ENCODE assay signal across 16 cellular contexts in the genomic region with DNA sequence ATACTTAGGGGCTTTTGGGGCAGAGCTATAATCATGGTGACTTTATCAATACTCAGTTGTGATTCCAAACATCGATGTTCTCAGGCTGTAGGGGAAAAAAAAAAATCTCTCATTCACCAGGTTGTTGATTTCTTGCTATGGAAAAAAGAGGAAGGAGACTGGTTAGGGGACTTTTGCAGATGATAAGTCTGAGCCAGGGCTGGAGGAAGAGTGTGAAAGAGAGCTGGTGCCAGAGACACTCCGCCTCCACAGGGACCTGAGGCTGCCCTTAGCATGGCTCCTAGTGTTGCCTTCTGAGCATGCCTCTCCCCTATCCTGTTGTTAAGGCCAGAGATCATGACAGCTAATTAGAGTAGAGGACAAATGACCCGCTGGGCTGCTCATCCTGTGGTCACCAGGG. TPM values are rescaled to one million over a fixed set of nuclear protein-coding genes. Genes with fewer than 3 reads are reported as not detected.
DNase-seq lines count a peak whose midpoint lies in the region; ATAC-seq and TF ChIP-seq lines count a peak whose summit lies in the region.
"Had no signal": no experiment of that assay in that cellular context is flagged by ENCODE, and none has a peak within 500 bp of the region (broad histone marks: within the 10 kb centered on the region; RNA-seq: fewer than 3 reads in every experiment).

No MANE protein-coding gene starts in this region.

- H3K4me3 Mint-ChIP-seq in neural progenitor cell: no peak overlapping the region

- H3K4me1 ChIP-seq in PC-9 (replicated peaks; ENCODE audit: insufficient read depth): peaks cover 49% of the 10 kb centered on the region
- peaks cover 24 to 72% of the 10 kb centered on the region in 2 donors for H3K4me1 ChIP-seq in left lung
- H3K4me1 ChIP-seq in upper lobe of right lung: peaks cover 40% of the 10 kb centered on the region
- no peaks in the 10 kb centered on the region for H3K4me1 ChIP-seq in prostate gland (replicated peaks)
- H3K4me1 ChIP-seq in neural progenitor cell: peaks cover 6% of the 10 kb centered on the region
- peaks cover 4% of the 10 kb centered on the region; the same call in 1 of the 2 replicates for H3K4me1 ChIP-seq in PC-3 (ENCODE audit: insufficient read depth, low read length)

- H3K27ac ChIP-seq in PC-9 (no peak overlapping the region), left lung (peak overlapping the region in 1 of 2 donors; percentile 81), upper lobe of right lung (no peak overlapping the region), prostate gland (no peak overlapping the region), neural progenitor cell (no peak overlapping the region), PC-3 (ENCODE audit: low read length) (no peak overlapping the region)
- H3K27ac ChIP-seq: esophagus squamous epithelium had no signal

- no peak overlapping the region for H2AFZ ChIP-seq in PC-9
- H2AFZ ChIP-seq in neural progenitor cell (replicated peaks): no peak overlapping the region
- H2AFZ ChIP-seq in PC-3 (ENCODE audit: low read length): no peak overlapping the region

- H3K27ac Mint-ChIP-seq in neural progenitor cell: no peak overlapping the region

- intact Hi-C loops in left ventricle myocardium superior (cut with micrococcal nuclease) (no loop called here), cardiac septum (cut with DNase I) (loop anchor here (5.0 kb wide), 1 partner anchor 185 kb away; no protein-coding TSS in a partner anchor), PC-9 (cut with micrococcal nuclease; ENCODE audit: unreplicated experiment) (no loop called here), left lung (cut with DNase I) (no loop called here), upper lobe of right lung (cut with DNase I) (no loop called here), prostate gland (cut with DNase I) (no loop called here), PC-3 (cut with micrococcal nuclease) (no loop called here)

- H3K4me3 ChIP-seq in PC-9: no peak overlapping the region
- H3K4me3 ChIP-seq in left lung: no peak overlapping the region
- H3K4me3 ChIP-seq in upper lobe of right lung: no peak overlapping the region
- H3K4me3 ChIP-seq in prostate gland: no peak overlapping the region
- no peak overlapping the region for H3K4me3 ChIP-seq in neural progenitor cell
- H3K4me3 ChIP-seq in PC-3 (ENCODE audit: low read length): no peak overlapping the region
- H3K4me3 ChIP-seq: esophagus squamous epithelium, smooth muscle cell had no signal

- TF ChIP-seq CTCF in PC-9 (conservative IDR thresholded peaks at IDR 0.05) (no peak), left lung (IDR thresholded peaks at IDR 0.05) (no peak), upper lobe of right lung (IDR thresholded peaks at IDR 0.05) (no peak), prostate gland (IDR thresholded peaks at IDR 0.05) (no peak), neural progenitor cell (IDR thresholded peaks at IDR 0.05) (no peak), PC-3 (conservative IDR thresholded peaks at IDR 0.05; ENCODE audit: low read depth, low read length) (no peak)

- H4K20me1 ChIP-seq in PC-9 (ENCODE audit: insufficient read depth): no peaks in the 10 kb centered on the region
- H4K20me1 ChIP-seq in neural progenitor cell (ENCODE audit: low read depth): no peaks in the 10 kb centered on the region
- no peaks in the 10 kb centered on the region for H4K20me1 ChIP-seq in PC-3 (ENCODE audit: low read length)

- no peaks in the 10 kb centered on the region for H3K27me3 ChIP-seq in PC-9 (ENCODE audit: insufficient read depth, low read depth)
- H3K27me3 ChIP-seq in left lung: no peaks in the 10 kb centered on the region
- H3K27me3 ChIP-seq in upper lobe of right lung: no peaks in the 10 kb centered on the region
- no peaks in the 10 kb centered on the region for H3K27me3 ChIP-seq in prostate gland (replicated peaks; ENCODE audit: insufficient read depth)
- H3K27me3 ChIP-seq in neural progenitor cell: no peaks in the 10 kb centered on the region
- H3K27me3 ChIP-seq in PC-3 (ENCODE audit: low read length): no peaks in the 10 kb centered on the region

- no peak overlapping the region for H3K9ac ChIP-seq in neural progenitor cell
- H3K9ac ChIP-seq in PC-3 (ENCODE audit: low read length): no peak overlapping the region

- peaks cover 12% of the 10 kb centered on the region for H3K4me1 Mint-ChIP-seq in neural progenitor cell

- no peaks in the 10 kb centered on the region for H3K36me3 Mint-ChIP-seq in neural progenitor cell

- peaks cover 7% of the 10 kb centered on the region for H3K27me3 Mint-ChIP-seq in neural progenitor cell (ENCODE audit: insufficient read depth, low read depth)

- peaks cover 44% of the 10 kb centered on the region for H3F3A ChIP-seq in PC-9 (ENCODE audit: insufficient read depth, low read depth)
- peaks cover 12% of the 10 kb centered on the region for H3F3A ChIP-seq in neural progenitor cell (ENCODE audit: low read depth)
- H3F3A ChIP-seq in PC-3 (ENCODE audit: low read length, unreplicated experiment): no peaks in the 10 kb centered on the region

- H3K4me2 ChIP-seq in PC-9 (peak overlapping the region; percentile 3; the same call in 1 of the 2 replicates), neural progenitor cell (no peak overlapping the region), PC-3 (ENCODE audit: low read length) (no peak overlapping the region)

- no peaks in the 10 kb centered on the region for H3K79me2 ChIP-seq in PC-9 (ENCODE audit: low read depth)
- no peaks in the 10 kb centered on the region for H3K79me2 ChIP-seq in neural progenitor cell (ENCODE audit: low read depth)
- H3K79me2 ChIP-seq in PC-3 (ENCODE audit: low read length): no peaks in the 10 kb centered on the region

- CTCF ChIA-PET in PC-9 (lab: Charles Lee): interaction anchor here (0.7 kb wide), 2 partner anchors 11 to 190 kb away, joined by 3 to 5 read pairs; no protein-coding TSS in a partner anchor
- CTCF ChIA-PET in PC-3 (lab: Charles Lee): no interaction called here

- H3K9me2 ChIP-seq in PC-9 (ENCODE audit: insufficient read depth): no peaks in the 10 kb centered on the region
- H3K9me2 ChIP-seq in PC-3 (replicated peaks; ENCODE audit: low read length): no peaks in the 10 kb centered on the region

- POLR2A ChIA-PET in PC-9 (lab: Charles Lee; ENCODE audit: unreplicated experiment): no interaction called here
- POLR2A ChIA-PET in PC-3 (lab: Charles Lee; ENCODE audit: unreplicated experiment): no interaction called here

- H3K36me3 ChIP-seq in PC-9 (ENCODE audit: low read depth): no peaks in the 10 kb centered on the region
- no peaks in the 10 kb centered on the region for H3K36me3 ChIP-seq in left lung
- no peaks in the 10 kb centered on the region for H3K36me3 ChIP-seq in upper lobe of right lung
- H3K36me3 ChIP-seq in prostate gland: no peaks in the 10 kb centered on the region
- no peaks in the 10 kb centered on the region for H3K36me3 ChIP-seq in neural progenitor cell
- no peaks in the 10 kb centered on the region for H3K36me3 ChIP-seq in PC-3 (ENCODE audit: low read depth, low read length)
- H3K36me3 ChIP-seq: esophagus squamous epithelium had no signal

- no peak for TF ChIP-seq POLR2A in prostate gland (IDR thresholded peaks at IDR 0.05)

- H3K9me3 Mint-ChIP-seq in neural progenitor cell: no peaks in the 10 kb centered on the region

- DNase-seq in left ventricle myocardium superior: no peak
- no peak for DNase-seq in cardiac septum (ENCODE audit: low spot score)
- DNase-seq in PC-9: no peak
- DNase-seq in left lung: no peak
- no peak for DNase-seq in upper lobe of right lung
- no peak for DNase-seq in prostate gland (ENCODE audit: low spot score)
- no peak for DNase-seq in neural progenitor cell (ENCODE audit: low spot score)
- DNase-seq in PC-3: no peak
- DNase-seq: activated gamma-delta T cell treated with Interleukin-2 at 50 U/mL for 16 hours, esophagus squamous epithelium, left cardiac atrium, NCI-H446, substantia nigra had no signal

- BruUV-seq in PC-9 (replicated peaks; lab: Mats Ljungman, UMichigan): no TSS peak
- no TSS peak for BruUV-seq in PC-3 (replicated peaks; lab: Mats Ljungman, UMichigan)

- peak; percentile 19 for ATAC-seq in left ventricle myocardium superior
- peak; percentile 18 for ATAC-seq in left lung
- peak; percentile 48 for ATAC-seq in upper lobe of right lung
- ATAC-seq in PC-3: no peak

- WGBS in prostate gland: 72% methylated on average over 3 of the region's 3 CpGs

- no peaks in the 10 kb centered on the region for H3K9me3 ChIP-seq in PC-9 (ENCODE audit: insufficient read depth, low read depth)
- H3K9me3 ChIP-seq in left lung: no peaks in the 10 kb centered on the region
- no peaks in the 10 kb centered on the region for H3K9me3 ChIP-seq in upper lobe of right lung
- no peaks in the 10 kb centered on the region for H3K9me3 ChIP-seq in prostate gland
- no peaks in the 10 kb centered on the region for H3K9me3 ChIP-seq in neural progenitor cell (ENCODE audit: low read depth)
- H3K9me3 ChIP-seq in PC-3 (ENCODE audit: low read length): no peaks in the 10 kb centered on the region
- H3K9me3 ChIP-seq: esophagus squamous epithelium had no signal

RNA-seq across cellular contexts. Expression of gene UPB1, which starts 16.9 kb away (rescaled TPM):
- 0.97 TPM for total RNA-seq in left ventricle myocardium superior
- 0.67 TPM for total RNA-seq in cardiac septum
- 0.17 and 0.80 TPM in 2 replicates for total RNA-seq in PC-9 (2021)
- total RNA-seq in left lung: 1 to 10 TPM in 1 of 2 donors, under 1 TPM in 1; 0.50 to 2.2 TPM
- total RNA-seq in upper lobe of right lung: 1.5 TPM
- total RNA-seq in prostate gland: 1 to 10 TPM in 1 of 2 donors, under 1 TPM in 1; 0.05 to 5.0 TPM
- total RNA-seq in neural progenitor cell (ENCODE audit: low replicate concordance): 0.12 and 0.17 TPM in 2 replicates
- 0.29 TPM in 1 of 2 replicates, not detected in the other for total RNA-seq in PC-3 (2014; rRNA removed)
- total RNA-seq: activated CD8-positive, alpha-beta memory T cell treated with anti-CD3 and anti-CD28 coated beads for 36 hours; MCF 10A; smooth muscle cell had no signal

RNA-seq across cellular contexts. Expression of gene GUCD1, which starts 42.9 kb away (rescaled TPM):
- total RNA-seq in left ventricle myocardium superior (275 TPM), cardiac septum (97.4 TPM), PC-9 (2021) (69.1 and 80.2 TPM in 2 replicates), left lung (100 to 1,000 TPM; 115 to 188 TPM), upper lobe of right lung (148 TPM), prostate gland (100 to 1,000 TPM; 143 to 147 TPM), neural progenitor cell (ENCODE audit: low replicate concordance) (31.0 and 62.3 TPM in 2 replicates), PC-3 (2014; rRNA removed) (63.5 and 65.8 TPM in 2 replicates)

RNA-seq across cellular contexts. Expression of gene SNRPD3, which starts 43.8 kb away (rescaled TPM):
- 73.7 TPM for total RNA-seq in left ventricle myocardium superior
- total RNA-seq in cardiac septum: 62.9 TPM
- total RNA-seq in PC-9 (2021): 77.1 and 117 TPM in 2 replicates
- 10 to 100 TPM; 62.7 to 67.3 TPM for total RNA-seq in left lung
- total RNA-seq in upper lobe of right lung: 64.5 TPM
- total RNA-seq in prostate gland: 100 to 1,000 TPM; 152 to 169 TPM
- 195 and 302 TPM in 2 replicates for total RNA-seq in neural progenitor cell (ENCODE audit: low replicate concordance)
- 175 and 270 TPM in 2 replicates for total RNA-seq in PC-3 (2014; rRNA removed)
